In the genomic region with DNA sequence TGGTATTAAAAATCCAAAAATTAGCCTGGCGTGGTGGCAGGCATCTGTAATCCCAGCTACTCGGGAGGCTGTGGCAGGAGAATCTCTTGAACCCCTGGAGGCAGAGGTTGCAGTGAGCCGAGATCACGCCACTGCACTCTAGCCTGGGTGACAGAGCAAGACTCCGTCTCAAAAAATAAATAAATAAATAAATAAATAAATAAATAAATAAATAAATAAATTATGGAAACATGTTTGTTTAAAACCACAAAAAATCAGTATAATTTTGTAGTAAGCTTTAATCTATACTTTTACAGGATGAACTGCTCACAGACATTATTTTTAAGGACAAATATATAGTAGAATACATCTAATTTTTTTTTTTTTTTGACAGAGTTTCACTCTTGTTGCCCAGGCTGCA, we compare ENCODE assay signal across 3 cellular contexts.
DNase-seq lines count a peak whose midpoint lies in the region; ATAC-seq, FAIRE-seq and TF ChIP-seq lines count a peak whose summit lies in the region.
"Not testable (repeated sequence)": the region's sequence is repeated elsewhere in the genome, so short reads cannot be mapped to it uniquely, and the experiment has no call there.

No MANE protein-coding gene starts in this region.

- not testable (repeated sequence) for H3K27ac ChIP-seq in A549; HEK293 (ENCODE audit: extremely low read depth, low read depth, low read length); neural progenitor cell

- not testable (repeated sequence) for H3K27me3 Mint-ChIP-seq in neural progenitor cell (ENCODE audit: insufficient read depth, low read depth)

- not testable (repeated sequence) for TF ChIP-seq CTCF in A549 (IDR thresholded peaks at IDR 0.05); HEK293 (tag by site-specific recombination; IDR thresholded peaks at IDR 0.05); neural progenitor cell (IDR thresholded peaks at IDR 0.05)

- not testable (repeated sequence) for DNase-seq in A549 (ENCODE audit: low read depth in 1 of 2, low spot score in 1 of 2); neural progenitor cell (ENCODE audit: low spot score)

- POLR2A ChIA-PET in A549 (lab: Yijun Ruan, JAX); HEK293 (lab: Yijun Ruan, JAX): not testable (repeated sequence)

- CTCF ChIA-PET in A549 (lab: Yijun Ruan, JAX); HEK293 (lab: Yijun Ruan, JAX): not testable (repeated sequence)

- H3K4me2 ChIP-seq in A549, neural progenitor cell: not testable (repeated sequence)

- H2AFZ ChIP-seq in neural progenitor cell (replicated peaks): not testable (repeated sequence)

- H4K20me1 ChIP-seq in neural progenitor cell (ENCODE audit: low read depth): not testable (repeated sequence)

- not testable (repeated sequence) for H3K9me3 ChIP-seq in A549; HEK293 (ENCODE audit: control insufficient read depth, insufficient read depth, low read depth, low read length); neural progenitor cell (ENCODE audit: low read depth)

- not testable (repeated sequence) for H3K36me3 ChIP-seq in HEK293 (ENCODE audit: control insufficient read depth in 2 of 2, insufficient read depth in 1 of 2, low read length in 2 of 2); neural progenitor cell

- TF ChIP-seq RAD21 in A549 (conservative IDR thresholded peaks at IDR 0.05 in 1 of 2, IDR thresholded peaks at IDR 0.05 in 1 of 2): not testable (repeated sequence)

- FAIRE-seq in A549 (lab: Jason Lieb, UNC): not testable (repeated sequence)

- not testable (repeated sequence) for ATAC-seq in A549

- not testable (repeated sequence) for H3K4me1 ChIP-seq in A549; HEK293 (ENCODE audit: control insufficient read depth, insufficient read depth, low read length); neural progenitor cell

- H3K9me3 Mint-ChIP-seq in neural progenitor cell: not testable (repeated sequence)

- not testable (repeated sequence) for H3K4me3 Mint-ChIP-seq in neural progenitor cell

- H3K9ac ChIP-seq in neural progenitor cell: not testable (repeated sequence)

- peak overlapping the region; percentile 14 for H3K27ac Mint-ChIP-seq in neural progenitor cell

- TF ChIP-seq EP300 in A549 (IDR thresholded peaks at IDR 0.05): not testable (repeated sequence)

- H3F3A ChIP-seq in neural progenitor cell (ENCODE audit: low read depth): not testable (repeated sequence)

- H3K36me3 Mint-ChIP-seq in neural progenitor cell: not testable (repeated sequence)

- not testable (repeated sequence) for H3K27me3 ChIP-seq in neural progenitor cell

- 89% methylated on average over 5 of the region's 5 CpGs for WGBS in A549 (ENCODE audit: missing lambda C conversion rate)

- H3K79me2 ChIP-seq in neural progenitor cell (ENCODE audit: low read depth): not testable (repeated sequence)

- not testable (repeated sequence) for H3K4me3 ChIP-seq in A549; HEK293 (ENCODE audit: low read depth, low read length); neural progenitor cell

- TF ChIP-seq POLR2A in A549 (IDR thresholded peaks at IDR 0.05; ENCODE audit: low read length): not testable (repeated sequence)

- H3K4me1 Mint-ChIP-seq in neural progenitor cell: not testable (repeated sequence)

TF ChIP-seq in A549, 52 proteins besides CTCF, POLR2A, EP300 and RAD21:
- peak; percentile 87 for TF ChIP-seq ZC3H11A (IDR thresholded peaks at IDR 0.05)
TF ChIP-seq in A549: peak in this region for 1; not testable (repeated sequence) for 51.

TF ChIP-seq in HEK293, 187 proteins besides CTCF, POLR2A, EP300 and RAD21 (continues in another document):
- TF ChIP-seq ZNF140 (tag by site-specific recombination; IDR thresholded peaks at IDR 0.05) (peak; percentile 64; the same call in 1 of the 2 replicates), ZNF623 (tag by site-specific recombination; IDR thresholded peaks at IDR 0.05) (peak; percentile 65), ZXDB (tag by site-specific recombination; IDR thresholded peaks at IDR 0.05) (peak; percentile 68; the same call in 1 of the 2 replicates), ZBTB21 (tag by site-specific recombination; IDR thresholded peaks at IDR 0.05) (peak; percentile 15; the same call in 1 of the 2 replicates), ZNF555 (tag by site-specific recombination; conservative IDR thresholded peaks at IDR 0.05) (peak; percentile 85), ZNF558 (tag by site-specific recombination; IDR thresholded peaks at IDR 0.05) (0 out of 2 replicates have a peak, but pooled peaks have one; percentile 50), ZNF426 (tag by site-specific recombination; IDR thresholded peaks at IDR 0.05) (peak; percentile 85), ZNF138 (tag by site-specific recombination; IDR thresholded peaks at IDR 0.05; ENCODE audit: borderline replicate concordance) (0 out of 2 replicates have a peak, but pooled peaks have one; percentile 66), ZNF560 (tag by site-specific recombination; IDR thresholded peaks at IDR 0.05; ENCODE audit: borderline replicate concordance) (0 out of 2 replicates have a peak, but pooled peaks have one; percentile 39), ZFP37 (tag by site-specific recombination; IDR thresholded peaks at IDR 0.05) (peak; percentile 55; the same call in 1 of the 2 replicates), ZNF266 (tag by site-specific recombination; IDR thresholded peaks at IDR 0.05; ENCODE audit: low read depth) (peak; percentile 36; the same call in 1 of the 2 replicates)
- TF ChIP-seq, protein P1, sequence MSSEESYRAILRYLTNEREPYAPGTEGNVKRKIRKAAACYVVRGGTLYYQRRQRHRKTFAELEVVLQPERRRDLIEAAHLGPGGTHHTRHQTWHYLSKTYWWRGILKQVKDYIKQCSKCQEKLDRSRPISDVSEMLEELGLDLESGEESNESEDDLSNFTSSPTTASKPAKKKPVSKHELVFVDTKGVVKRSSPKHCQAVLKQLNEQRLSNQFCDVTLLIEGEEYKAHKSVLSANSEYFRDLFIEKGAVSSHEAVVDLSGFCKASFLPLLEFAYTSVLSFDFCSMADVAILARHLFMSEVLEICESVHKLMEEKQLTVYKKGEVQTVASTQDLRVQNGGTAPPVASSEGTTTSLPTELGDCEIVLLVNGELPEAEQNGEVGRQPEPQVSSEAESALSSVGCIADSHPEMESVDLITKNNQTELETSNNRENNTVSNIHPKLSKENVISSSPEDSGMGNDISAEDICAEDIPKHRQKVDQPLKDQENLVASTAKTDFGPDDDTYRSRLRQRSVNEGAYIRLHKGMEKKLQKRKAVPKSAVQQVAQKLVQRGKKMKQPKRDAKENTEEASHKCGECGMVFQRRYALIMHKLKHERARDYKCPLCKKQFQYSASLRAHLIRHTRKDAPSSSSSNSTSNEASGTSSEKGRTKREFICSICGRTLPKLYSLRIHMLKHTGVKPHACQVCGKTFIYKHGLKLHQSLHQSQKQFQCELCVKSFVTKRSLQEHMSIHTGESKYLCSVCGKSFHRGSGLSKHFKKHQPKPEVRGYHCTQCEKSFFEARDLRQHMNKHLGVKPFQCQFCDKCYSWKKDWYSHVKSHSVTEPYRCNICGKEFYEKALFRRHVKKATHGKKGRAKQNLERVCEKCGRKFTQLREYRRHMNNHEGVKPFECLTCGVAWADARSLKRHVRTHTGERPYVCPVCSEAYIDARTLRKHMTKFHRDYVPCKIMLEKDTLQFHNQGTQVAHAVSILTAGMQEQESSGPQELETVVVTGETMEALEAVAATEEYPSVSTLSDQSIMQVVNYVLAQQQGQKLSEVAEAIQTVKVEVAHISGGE (tag by site-specific recombination; conservative IDR thresholded peaks at IDR 0.05; ENCODE audit: low read depth): peak; percentile 77
- TF ChIP-seq, protein P2, sequence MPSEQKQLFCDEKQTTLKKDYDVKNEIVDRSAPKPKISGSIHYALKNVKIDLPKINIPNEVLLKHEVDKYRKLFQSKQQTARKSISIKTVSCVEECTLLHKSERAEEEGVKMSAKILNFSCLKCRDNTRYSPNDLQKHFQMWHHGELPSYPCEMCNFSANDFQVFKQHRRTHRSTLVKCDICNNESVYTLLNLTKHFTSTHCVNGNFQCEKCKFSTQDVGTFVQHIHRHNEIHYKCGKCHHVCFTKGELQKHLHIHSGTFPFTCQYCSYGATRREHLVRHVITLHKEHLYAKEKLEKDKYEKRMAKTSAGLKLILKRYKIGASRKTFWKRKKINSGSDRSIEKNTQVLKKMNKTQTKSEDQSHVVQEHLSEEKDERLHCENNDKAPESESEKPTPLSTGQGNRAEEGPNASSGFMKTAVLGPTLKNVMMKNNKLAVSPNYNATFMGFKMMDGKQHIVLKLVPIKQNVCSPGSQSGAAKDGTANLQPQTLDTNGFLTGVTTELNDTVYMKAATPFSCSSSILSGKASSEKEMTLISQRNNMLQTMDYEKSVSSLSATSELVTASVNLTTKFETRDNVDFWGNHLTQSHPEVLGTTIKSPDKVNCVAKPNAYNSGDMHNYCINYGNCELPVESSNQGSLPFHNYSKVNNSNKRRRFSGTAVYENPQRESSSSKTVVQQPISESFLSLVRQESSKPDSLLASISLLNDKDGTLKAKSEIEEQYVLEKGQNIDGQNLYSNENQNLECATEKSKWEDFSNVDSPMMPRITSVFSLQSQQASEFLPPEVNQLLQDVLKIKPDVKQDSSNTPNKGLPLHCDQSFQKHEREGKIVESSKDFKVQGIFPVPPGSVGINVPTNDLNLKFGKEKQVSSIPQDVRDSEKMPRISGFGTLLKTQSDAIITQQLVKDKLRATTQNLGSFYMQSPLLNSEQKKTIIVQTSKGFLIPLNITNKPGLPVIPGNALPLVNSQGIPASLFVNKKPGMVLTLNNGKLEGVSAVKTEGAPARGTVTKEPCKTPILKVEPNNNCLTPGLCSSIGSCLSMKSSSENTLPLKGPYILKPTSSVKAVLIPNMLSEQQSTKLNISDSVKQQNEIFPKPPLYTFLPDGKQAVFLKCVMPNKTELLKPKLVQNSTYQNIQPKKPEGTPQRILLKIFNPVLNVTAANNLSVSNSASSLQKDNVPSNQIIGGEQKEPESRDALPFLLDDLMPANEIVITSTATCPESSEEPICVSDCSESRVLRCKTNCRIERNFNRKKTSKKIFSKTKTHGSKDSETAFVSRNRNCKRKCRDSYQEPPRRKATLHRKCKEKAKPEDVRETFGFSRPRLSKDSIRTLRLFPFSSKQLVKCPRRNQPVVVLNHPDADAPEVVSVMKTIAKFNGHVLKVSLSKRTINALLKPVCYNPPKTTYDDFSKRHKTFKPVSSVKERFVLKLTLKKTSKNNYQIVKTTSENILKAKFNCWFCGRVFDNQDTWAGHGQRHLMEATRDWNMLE (tag by site-specific recombination; conservative IDR thresholded peaks at IDR 0.05; ENCODE audit: low read depth): peak; percentile 79
